ENCODE assay signal across 11 cellular contexts in the genomic region with DNA sequence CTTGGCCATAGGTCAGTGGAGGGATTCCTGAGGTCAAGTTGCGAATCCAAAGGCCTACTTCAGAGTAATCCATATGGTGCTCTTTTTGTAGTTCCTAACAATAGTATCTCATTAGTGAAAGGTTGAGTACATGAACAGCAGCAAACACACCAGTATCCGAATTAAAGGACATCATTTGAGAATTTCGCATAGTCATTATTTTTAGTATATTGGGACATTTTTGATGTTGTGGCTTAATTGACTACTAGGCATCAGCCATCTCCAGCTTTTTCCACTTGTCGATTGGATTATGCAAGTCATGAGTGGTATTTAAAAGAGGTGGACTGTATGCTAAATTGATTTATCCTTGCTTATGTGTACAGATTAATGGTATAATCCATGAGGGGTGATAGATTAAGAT. TPM values are rescaled to one million over a fixed set of nuclear protein-coding genes. Genes with fewer than 3 reads are reported as not detected.
DNase-seq lines count a peak whose midpoint lies in the region; ATAC-seq and TF ChIP-seq lines count a peak whose summit lies in the region.
"Had no signal": no experiment of that assay in that cellular context is flagged by ENCODE, and none has a peak within 500 bp of the region (broad histone marks: within the 10 kb centered on the region; RNA-seq: fewer than 3 reads in every experiment).

No MANE protein-coding gene starts in this region.

- H3K4me1 Mint-ChIP-seq in CD14-positive monocyte = peaks cover 87% of the 10 kb centered on the region
- peaks cover 32% of the 10 kb centered on the region for H3K4me1 Mint-ChIP-seq in MCF 10A (ENCODE audit: insufficient read depth, unreplicated experiment)
- H3K4me1 Mint-ChIP-seq in natural killer cell treated with Interleukin-12 subunit alpha and Interleukin-12 subunit beta and Interleukin-15 and Interleukin-18, amount 100 ng/mL, for 72 hours (ENCODE audit: low read depth in 2 of 2) = peaks cover 48% of the 10 kb centered on the region in 2 donors

- CTCF ChIA-PET in MCF 10A (lab: Yijun Ruan, JAX) = interaction anchor here (0.6 to 13.8 kb wide), 30 partner anchors 10 to 903 kb away, joined by 3 to 422 read pairs (median 4); no protein-coding TSS in a partner anchor

- H3K4me3 Mint-ChIP-seq in CD14-positive monocyte = peak overlapping the region; percentile 64 to 69
- peak overlapping the region; percentile 41 for H3K4me3 Mint-ChIP-seq in MCF 10A (ENCODE audit: unreplicated experiment)
- H3K4me3 Mint-ChIP-seq in natural killer cell treated with Interleukin-12 subunit alpha and Interleukin-12 subunit beta and Interleukin-15 and Interleukin-18, amount 100 ng/mL, for 72 hours = peak overlapping the region; percentile 40

- H3K9ac ChIP-seq in HUES48 (ENCODE audit: low read depth, low read length) = no peak overlapping the region

- H3K36me3 Mint-ChIP-seq in CD14-positive monocyte (peaks cover 12 to 26% of the 10 kb centered on the region in 2 donors), MCF 10A (ENCODE audit: insufficient read depth, unreplicated experiment) (no peaks in the 10 kb centered on the region)
- H3K36me3 Mint-ChIP-seq in natural killer cell treated with Interleukin-12 subunit alpha and Interleukin-12 subunit beta and Interleukin-15 and Interleukin-18, amount 100 ng/mL, for 72 hours = no peaks in the 10 kb centered on the region

- H3K27ac Mint-ChIP-seq in CD14-positive monocyte (peak overlapping the region; percentile 76 to 88 (median 86)), MCF 10A (ENCODE audit: low read depth, unreplicated experiment) (peak overlapping the region; percentile 73)
- H3K27ac Mint-ChIP-seq in natural killer cell treated with Interleukin-12 subunit alpha and Interleukin-12 subunit beta and Interleukin-15 and Interleukin-18, amount 100 ng/mL, for 72 hours = peak overlapping the region; percentile 38 to 74

- no peaks in the 10 kb centered on the region for H3K27me3 ChIP-seq in HUES48 (ENCODE audit: control insufficient read depth, insufficient read depth, low read length)

- no peaks in the 10 kb centered on the region for H3K9me3 ChIP-seq in HUES48 (ENCODE audit: control insufficient read depth, insufficient read depth, low read length)

- POLR2A ChIA-PET in MCF 10A (lab: Yijun Ruan, JAX) = interaction anchor here (1.0 to 3.5 kb wide), 6 partner anchors 9 to 568 kb away, joined by 3 to 34 read pairs (median 6); no protein-coding TSS in a partner anchor

- DNase-seq in CD14-positive monocyte (ENCODE audit: low spot score) (no peak), MCF 10A (ENCODE audit: unreplicated experiment) (no peak), anterior cingulate cortex (lab: John Stamatoyannopoulos, UW) (no peak), NCI-H446 treated with DMSO at 0.1 percent for 48 hours (lab: John Stamatoyannopoulos, UW) (no peak)
- no peak for DNase-seq in natural killer cell treated with Interleukin-12 subunit alpha and Interleukin-12 subunit beta and Interleukin-15 and Interleukin-18, amount 100 ng/mL, for 72 hours (ENCODE audit: low spot score)
- DNase-seq: kidney; stimulated activated CD8-positive, alpha-beta memory T cell treated with anti-CD3 and anti-CD28 coated beads, Interleukin-4, amount 100 ng/mL, for 48 hours had no signal

- H3K4me3 ChIP-seq in HUES48 (ENCODE audit: low read depth, low read length) = no peak overlapping the region

- intact Hi-C loops in CD14-positive monocyte (cut with micrococcal nuclease) = loop anchor here (2.0 to 5.0 kb wide), 3 partner anchors 422 to 568 kb away; no protein-coding TSS in a partner anchor
- intact Hi-C loops in MCF 10A (cut with micrococcal nuclease) = loop anchor here (5.0 kb wide), 1 partner anchor 438 kb away; no protein-coding TSS in a partner anchor

- no peak for TF ChIP-seq CTCF in CD14-positive monocyte (IDR thresholded peaks at IDR 0.05)
- no peak for TF ChIP-seq CTCF in MCF 10A (IDR thresholded peaks at IDR 0.05; ENCODE audit: unreplicated experiment)

- no peaks in the 10 kb centered on the region for H3K9me3 Mint-ChIP-seq in CD14-positive monocyte
- no peaks in the 10 kb centered on the region for H3K9me3 Mint-ChIP-seq in MCF 10A (ENCODE audit: unreplicated experiment)
- no peaks in the 10 kb centered on the region for H3K9me3 Mint-ChIP-seq in natural killer cell treated with Interleukin-12 subunit alpha and Interleukin-12 subunit beta and Interleukin-15 and Interleukin-18, amount 100 ng/mL, for 72 hours

- H3K36me3 ChIP-seq in HUES48 (ENCODE audit: control insufficient read depth, insufficient read depth, low read length) = no peaks in the 10 kb centered on the region

- peak overlapping the region; percentile 33 for H3K27ac ChIP-seq in HUES48 (ENCODE audit: low read depth, low read length)
- H3K27ac ChIP-seq: epithelial cell of prostate had no signal

- BruUV-seq in MCF 10A (replicated peaks; lab: Mats Ljungman, UMichigan) = no TSS peak

- H3K4me1 ChIP-seq in HUES48 (ENCODE audit: control insufficient read depth, insufficient read depth, low read length) = peaks cover 31% of the 10 kb centered on the region

- H3K27me3 Mint-ChIP-seq in CD14-positive monocyte (ENCODE audit: low read depth in 3 of 3) = no peaks in the 10 kb centered on the region
- H3K27me3 Mint-ChIP-seq in MCF 10A (ENCODE audit: insufficient read depth, unreplicated experiment) = no peaks in the 10 kb centered on the region
- no peaks in the 10 kb centered on the region for H3K27me3 Mint-ChIP-seq in natural killer cell treated with Interleukin-12 subunit alpha and Interleukin-12 subunit beta and Interleukin-15 and Interleukin-18, amount 100 ng/mL, for 72 hours

- ATAC-seq in natural killer cell treated with Interleukin-12 subunit alpha and Interleukin-12 subunit beta and Interleukin-15 and Interleukin-18, amount 100 ng/mL, for 72 hours = no peak
- ATAC-seq in GM19023 (IDR thresholded peaks at IDR 0.05; ENCODE audit: unreplicated experiment) (no peak), HG03520 (IDR thresholded peaks at IDR 0.05; ENCODE audit: unreplicated experiment) (no peak)

RNA-seq across cellular contexts. Expression of gene MAP3K1, which starts 23.7 kb away (rescaled TPM):
- polyA plus RNA-seq in CD14-positive monocyte = 10 to 100 TPM; 44.7 to 45.6 TPM
- total RNA-seq in MCF 10A (2022) = 6.6 and 7.9 TPM in 2 replicates
- total RNA-seq in natural killer cell treated with Interleukin-12 subunit alpha and Interleukin-12 subunit beta and Interleukin-15 and Interleukin-18, amount 100 ng/mL, for 72 hours = 10 to 100 TPM; 11.1 to 16.3 TPM
